8 cellular contexts compared by ENCODE assay signal in the genomic region with DNA sequence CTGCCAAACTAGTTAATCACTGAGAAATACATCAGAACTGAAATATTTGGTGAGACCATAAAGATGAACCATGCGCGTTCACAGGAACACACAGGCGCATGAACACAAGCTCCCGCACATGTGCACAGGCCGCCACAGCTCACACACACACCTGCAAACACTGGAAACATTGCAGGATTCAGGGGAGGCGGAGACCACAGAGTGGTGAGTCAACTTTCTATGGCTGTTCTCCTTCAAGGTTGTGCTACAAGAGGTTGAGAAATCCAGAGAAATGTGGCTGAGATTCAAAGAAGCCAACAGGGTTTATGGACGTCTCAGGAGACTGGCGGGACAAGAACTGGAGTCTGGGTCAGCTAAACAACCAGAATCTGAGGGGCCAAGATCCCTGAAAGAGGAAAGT. TPM values are rescaled to one million over a fixed set of nuclear protein-coding genes. Genes with fewer than 3 reads are reported as not detected.
DNase-seq lines count a peak whose midpoint lies in the region; ATAC-seq and TF ChIP-seq lines count a peak whose summit lies in the region.

No MANE protein-coding gene starts in this region.

- no peaks in the 10 kb centered on the region for H3K9me2 ChIP-seq in SK-N-SH

- H4K20me1 ChIP-seq in SK-N-SH (ENCODE audit: insufficient read depth) (peaks cover 11% of the 10 kb centered on the region; the same call in 1 of the 2 replicates), osteoblast (ENCODE audit: insufficient read depth, low read length) (peaks cover 5% of the 10 kb centered on the region)

- peaks cover 0 to 21% of the 10 kb centered on the region in 2 experiments for H3K36me3 ChIP-seq in SK-N-SH (replicated peaks in 1 of 2; ENCODE audit: control insufficient read depth in 1 of 2, insufficient read depth in 2 of 2, low read length in 1 of 2)
- peaks cover 7% of the 10 kb centered on the region for H3K36me3 ChIP-seq in osteoblast (ENCODE audit: insufficient read depth, low read length)

- H3K27ac Mint-ChIP-seq in chondrocyte (ENCODE audit: unreplicated experiment) = peak overlapping the region; percentile 91

- no peak overlapping the region for H3K9ac ChIP-seq in SK-N-SH

- 0 out of 4 replicates have a peak overlapping the region, but pooled peaks of 1 of the 2 experiments have one; percentile 9 for H3K27ac ChIP-seq in SK-N-SH (ENCODE audit: low read depth in 2 of 2, low read length in 1 of 2)
- H3K27ac ChIP-seq in osteoblast (ENCODE audit: low read depth, low read length) = peak overlapping the region; percentile 46

- in situ Hi-C loops in ACHN (cut with HindIII; ENCODE audit: low pct_ligation_motif_present, low pct_unique_long_range_greater_than_20kb, low sequenced_read_pairs) = no loop called here

- peaks cover 4% of the 10 kb centered on the region for H3K36me3 Mint-ChIP-seq in chondrocyte (ENCODE audit: low read depth)

- H3K4me3 ChIP-seq in SK-N-SH (ENCODE audit: low read depth in 2 of 2, low read length in 1 of 2) = no peak overlapping the region
- H3K4me3 ChIP-seq in osteoblast (ENCODE audit: insufficient read depth, low read length) = no peak overlapping the region

- H3K27me3 Mint-ChIP-seq in chondrocyte (ENCODE audit: low read depth) = no peaks in the 10 kb centered on the region

- TF ChIP-seq EP300 in SK-N-SH (IDR thresholded peaks at IDR 0.05; ENCODE audit: borderline replicate concordance in 1 of 2, low read depth in 1 of 2, low read length in 1 of 2) = no peak

- H3K4me3 Mint-ChIP-seq in chondrocyte (ENCODE audit: unreplicated experiment) = peak overlapping the region; percentile 17

- no peak overlapping the region for H2AFZ ChIP-seq in SK-N-SH (ENCODE audit: low read depth)
- H2AFZ ChIP-seq in osteoblast (ENCODE audit: low read length) = no peak overlapping the region

- no peaks in the 10 kb centered on the region for H3K9me3 Mint-ChIP-seq in chondrocyte (ENCODE audit: low read depth)

- H3K4me2 ChIP-seq in SK-N-SH (0 out of 2 replicates have a peak overlapping the region, but pooled peaks have one; percentile 2), osteoblast (ENCODE audit: insufficient read depth, low read length) (peak overlapping the region; percentile 1)

- H3F3A ChIP-seq in SK-N-SH (replicated peaks; ENCODE audit: insufficient read depth) = no peaks in the 10 kb centered on the region

- H3K79me2 ChIP-seq in SK-N-SH (ENCODE audit: insufficient read depth) = peaks cover 96% of the 10 kb centered on the region
- H3K79me2 ChIP-seq in osteoblast (ENCODE audit: insufficient read depth, low read length) = peaks cover 92% of the 10 kb centered on the region

- no peaks in the 10 kb centered on the region; a peak in 1 of 4 replicates for H3K4me1 ChIP-seq in SK-N-SH (ENCODE audit: control insufficient read depth in 1 of 2, insufficient read depth in 2 of 2, low read depth in 1 of 2, low read length in 1 of 2)
- peaks cover 37% of the 10 kb centered on the region for H3K4me1 ChIP-seq in osteoblast (ENCODE audit: insufficient read depth, low read length)

- ATAC-seq in GM21576 (IDR thresholded peaks at IDR 0.05; ENCODE audit: unreplicated experiment) (no peak), GM19467 (IDR thresholded peaks at IDR 0.05; ENCODE audit: unreplicated experiment) (no peak), GM18517 (IDR thresholded peaks at IDR 0.05; ENCODE audit: unreplicated experiment) (no peak), GM21423 (IDR thresholded peaks at IDR 0.05; ENCODE audit: unreplicated experiment) (no peak)

- H3K4me1 Mint-ChIP-seq in chondrocyte (ENCODE audit: low read depth) = peaks cover 69% of the 10 kb centered on the region

- no peak for TF ChIP-seq RAD21 in SK-N-SH (IDR thresholded peaks at IDR 0.05; ENCODE audit: low read length)

- POLR2A ChIA-PET in SK-N-SH (lab: Yijun Ruan, JAX) = no interaction called here

- 94% methylated on average over 8 of the region's 8 CpGs for WGBS in SK-N-SH (ENCODE audit: low lambda C conversion rate)

- DNase-seq in ACHN = peak; percentile 38
- DNase-seq in SK-N-SH = no peak
- DNase-seq in chondrocyte (ENCODE audit: low spot score) = no peak
- DNase-seq in osteoblast (ENCODE audit: insufficient read length, low spot score, missing footprints) = peak; percentile 87

- TF ChIP-seq CTCF in SK-N-SH (IDR thresholded peaks at IDR 0.05) (no peak), chondrocyte (IDR thresholded peaks at IDR 0.05) (no peak), osteoblast (IDR thresholded peaks at IDR 0.05; ENCODE audit: extremely low read depth, low read depth, low read length) (no peak)

- CTCF ChIA-PET in SK-N-SH (lab: Yijun Ruan, JAX) = interaction anchor here (1.6 to 2.0 kb wide), 4 partner anchors 10 to 24 kb away, joined by 4 to 5 read pairs (median 5); no protein-coding TSS in a partner anchor

- H3K9me3 ChIP-seq in SK-N-SH = no peaks in the 10 kb centered on the region
- H3K9me3 ChIP-seq in osteoblast (ENCODE audit: low read depth, low read length) = no peaks in the 10 kb centered on the region

- H3K27me3 ChIP-seq in SK-N-SH (ENCODE audit: insufficient read depth) (no peaks in the 10 kb centered on the region), osteoblast (ENCODE audit: insufficient read depth, low read length) (no peaks in the 10 kb centered on the region)

TF ChIP-seq in SK-N-SH, 30 proteins besides CTCF, POLR2A, EP300 and RAD21:
- TF ChIP-seq MXI1 (IDR thresholded peaks at IDR 0.05; ENCODE audit: low read depth, low read length) (no peak), YY1 (IDR thresholded peaks at IDR 0.05; ENCODE audit: low read depth) (no peak), CHD2 (IDR thresholded peaks at IDR 0.05; ENCODE audit: low read length, partially characterized antibody) (no peak), NRF1 (IDR thresholded peaks at IDR 0.05; ENCODE audit: low read depth, low read length) (no peak), EZH2phosphoT487 (IDR thresholded peaks at IDR 0.05; ENCODE audit: borderline replicate concordance, low read depth) (no peak), MEF2A (IDR thresholded peaks at IDR 0.05; ENCODE audit: borderline replicate concordance, low read depth) (no peak), RXRA (IDR thresholded peaks at IDR 0.05; ENCODE audit: borderline replicate concordance, low read depth) (no peak), TAF1 (IDR thresholded peaks at IDR 0.05; ENCODE audit: borderline replicate concordance, low read depth, low read length) (no peak), PBX3 (IDR thresholded peaks at IDR 0.05) (no peak), IRF3 (IDR thresholded peaks at IDR 0.05; ENCODE audit: low read depth, low read length) (no peak), USF2 (IDR thresholded peaks at IDR 0.05; ENCODE audit: borderline replicate concordance, low read depth, low read length) (no peak)
- TF ChIP-seq, protein P1, sequence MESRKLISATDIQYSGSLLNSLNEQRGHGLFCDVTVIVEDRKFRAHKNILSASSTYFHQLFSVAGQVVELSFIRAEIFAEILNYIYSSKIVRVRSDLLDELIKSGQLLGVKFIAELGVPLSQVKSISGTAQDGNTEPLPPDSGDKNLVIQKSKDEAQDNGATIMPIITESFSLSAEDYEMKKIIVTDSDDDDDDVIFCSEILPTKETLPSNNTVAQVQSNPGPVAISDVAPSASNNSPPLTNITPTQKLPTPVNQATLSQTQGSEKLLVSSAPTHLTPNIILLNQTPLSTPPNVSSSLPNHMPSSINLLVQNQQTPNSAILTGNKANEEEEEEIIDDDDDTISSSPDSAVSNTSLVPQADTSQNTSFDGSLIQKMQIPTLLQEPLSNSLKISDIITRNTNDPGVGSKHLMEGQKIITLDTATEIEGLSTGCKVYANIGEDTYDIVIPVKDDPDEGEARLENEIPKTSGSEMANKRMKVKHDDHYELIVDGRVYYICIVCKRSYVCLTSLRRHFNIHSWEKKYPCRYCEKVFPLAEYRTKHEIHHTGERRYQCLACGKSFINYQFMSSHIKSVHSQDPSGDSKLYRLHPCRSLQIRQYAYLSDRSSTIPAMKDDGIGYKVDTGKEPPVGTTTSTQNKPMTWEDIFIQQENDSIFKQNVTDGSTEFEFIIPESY (IDR thresholded peaks at IDR 0.05; ENCODE audit: borderline replicate concordance, low read depth) = no peak

RNA-seq across cellular contexts. Expression of gene ESYT2, which starts 17.8 kb away (rescaled TPM):
- polyA plus RNA-seq in SK-N-SH (2012; rRNA removed) = 34.2 and 42.7 TPM in 2 replicates
- polyA plus RNA-seq in SK-N-SH (2012; cell fraction: cytosol; rRNA removed) = 34.6 and 42.2 TPM in 2 replicates
- polyA plus RNA-seq in SK-N-SH (2012; cell fraction: nucleus; rRNA removed) = 19.3 and 31.3 TPM in 2 replicates
- 87.4 to 108 TPM (median 104 TPM) in 3 replicates for total RNA-seq in chondrocyte
- 126 and 132 TPM in 2 replicates for total RNA-seq in osteoblast

RNA-seq across cellular contexts. Expression of gene DYNC2I1, which starts 44.9 kb away (rescaled TPM):
- polyA plus RNA-seq in SK-N-SH (2012; rRNA removed) = 23.0 and 25.8 TPM in 2 replicates
- polyA plus RNA-seq in SK-N-SH (2012; cell fraction: cytosol; rRNA removed) = 12.8 and 14.4 TPM in 2 replicates
- polyA plus RNA-seq in SK-N-SH (2012; cell fraction: nucleus; rRNA removed) = 89.3 and 188 TPM in 2 replicates
- 17.6 to 25.4 TPM (median 18.9 TPM) in 3 replicates for total RNA-seq in chondrocyte
- total RNA-seq in osteoblast = 5.9 and 8.0 TPM in 2 replicates

Comparison
In these comparisons a context has a peak if more than half of its experiments do, and no peak if none do; other contexts are left out.
1. DNase-seq: peak in ACHN (single experiment) and osteoblast (single experiment); none in SK-N-SH (single experiment) and chondrocyte (single experiment).